8 cellular contexts compared by ENCODE assay signal in genomic region chr4:108649863-108650211, GRCh38. TPM values are rescaled to one million over a fixed set of nuclear protein-coding genes. Genes with fewer than 3 reads are reported as not detected.
DNase-seq lines count a peak whose midpoint lies in the region; ATAC-seq and TF ChIP-seq lines count a peak whose summit lies in the region.

No MANE protein-coding gene starts in this region.

- H3K9me3 ChIP-seq in neuronal stem cell (replicated peaks in 1 of 2; ENCODE audit: control insufficient read depth in 2 of 2, insufficient read depth in 1 of 2, low read depth in 1 of 2, low read length in 2 of 2) = no peaks in the 10 kb centered on the region

- peaks cover 3% of the 10 kb centered on the region for H3K79me1 ChIP-seq in neuronal stem cell (ENCODE audit: low read depth, low read length)

- no peaks in the 10 kb centered on the region for H3K27me3 ChIP-seq in neuronal stem cell (ENCODE audit: control insufficient read depth in 3 of 3, insufficient read depth in 3 of 3, low read depth in 1 of 3, low read length in 3 of 3)

- no peak overlapping the region for H2AK5ac ChIP-seq in neuronal stem cell (ENCODE audit: low read depth, low read length)

- peaks cover 7% of the 10 kb centered on the region for H3K36me3 Mint-ChIP-seq in chondrocyte (ENCODE audit: low read depth)

- ATAC-seq in GM21360 (IDR thresholded peaks at IDR 0.05; ENCODE audit: unreplicated experiment) (peak; percentile 6), HG03565 (IDR thresholded peaks at IDR 0.05; ENCODE audit: unreplicated experiment) (peak; percentile 18)

- H4K91ac ChIP-seq in neuronal stem cell (ENCODE audit: low read depth, low read length, poor library complexity) = no peak overlapping the region

- H3K14ac ChIP-seq in neuronal stem cell (ENCODE audit: low read length) = no peak overlapping the region

- no peak overlapping the region for H2BK12ac ChIP-seq in neuronal stem cell (ENCODE audit: low read length)

- no peaks in the 10 kb centered on the region for H3K27me3 Mint-ChIP-seq in chondrocyte (ENCODE audit: low read depth)

- no peak overlapping the region for H2BK120ac ChIP-seq in neuronal stem cell (ENCODE audit: low read depth, low read length)

- peak overlapping the region; percentile 93 for H2AFZ ChIP-seq in neuronal stem cell (ENCODE audit: low read length)

- peaks cover 0 to 16% of the 10 kb centered on the region in 2 donors for H3K36me3 ChIP-seq in neuronal stem cell (replicated peaks in 1 of 2; ENCODE audit: control insufficient read depth in 2 of 2, insufficient read depth in 2 of 2, low read length in 2 of 2)

- H3K4me3 ChIP-seq in neuronal stem cell (ENCODE audit: low read length in 2 of 2) = peak overlapping the region in 1 of 2 donors; percentile 60

- no peak overlapping the region for H2BK15ac ChIP-seq in neuronal stem cell (ENCODE audit: low read length)

- H3K18ac ChIP-seq in neuronal stem cell (ENCODE audit: low read length) = no peak overlapping the region

- no peaks in the 10 kb centered on the region for H3K4me1 ChIP-seq in neuronal stem cell (ENCODE audit: control insufficient read depth in 2 of 2, insufficient read depth in 1 of 2, low read depth in 1 of 2, low read length in 2 of 2)

- H3K23ac ChIP-seq in neuronal stem cell (ENCODE audit: low read depth, low read length, poor library complexity) = no peak overlapping the region

- H3K9ac ChIP-seq in neuronal stem cell (ENCODE audit: low read depth, low read length, poor library complexity) = no peak overlapping the region

- no peak overlapping the region for H4K8ac ChIP-seq in neuronal stem cell (ENCODE audit: low read depth, low read length)

- TF ChIP-seq CTCF in C4-2B (conservative IDR thresholded peaks at IDR 0.05) (0 out of 2 replicates have a peak, but pooled peaks have one; percentile 10), chondrocyte (IDR thresholded peaks at IDR 0.05) (no peak)

- peak overlapping the region; percentile 97 for H3K27ac Mint-ChIP-seq in chondrocyte (ENCODE audit: unreplicated experiment)

- H3K4me1 Mint-ChIP-seq in chondrocyte (ENCODE audit: low read depth) = peaks cover 34% of the 10 kb centered on the region

- DNase-seq in chondrocyte (ENCODE audit: low spot score) (no peak), neuronal stem cell (ENCODE audit: low spot score) (no peak), NCI-H1930 (lab: John Stamatoyannopoulos, UW) (no peak), SK-N-DZ (ENCODE audit: low spot score) (no peak), NOMO-1 (lab: John Stamatoyannopoulos, UW; ENCODE audit: unreplicated experiment in 2 of 2) (no peak)

- H3K4me3 Mint-ChIP-seq in chondrocyte (ENCODE audit: unreplicated experiment) = peak overlapping the region; percentile 91

- H3K4me2 ChIP-seq in neuronal stem cell (ENCODE audit: insufficient read depth, low read length, poor library complexity, severe bottlenecking) = peak overlapping the region; percentile 51

- H2BK5ac ChIP-seq in neuronal stem cell (ENCODE audit: low read length) = no peak overlapping the region

- no peaks in the 10 kb centered on the region for H3K9me3 Mint-ChIP-seq in chondrocyte (ENCODE audit: low read depth)

- H3K27ac ChIP-seq in C4-2B = peak overlapping the region; percentile 87
- H3K27ac ChIP-seq in neuronal stem cell (replicated peaks; ENCODE audit: low read length) = no peak overlapping the region

- no peak overlapping the region for H3K4ac ChIP-seq in neuronal stem cell (ENCODE audit: low read length)

- no CpG with 5 or more reads among the region's 6 CpGs for WGBS in neuronal stem cell (ENCODE audit: extremely low coverage in 2 of 2, insufficient read length in 2 of 2, insufficient replicate concordance in 1 of 2), 2 donors

RNA-seq across cellular contexts. Expression of gene OSTC, which starts 0.6 kb away (rescaled TPM):
- 272 to 365 TPM (median 279 TPM) in 3 replicates for total RNA-seq in chondrocyte
- polyA plus RNA-seq in neuronal stem cell (2013, experiment 1 of 2) = 198 TPM
- polyA plus RNA-seq in neuronal stem cell (2013, experiment 2 of 2) = 208 TPM
- polyA plus RNA-seq in SK-N-DZ (2014; cell fraction: cytosol; rRNA removed) = 147 and 1,058 TPM in 2 replicates
- polyA plus RNA-seq in SK-N-DZ (2014; cell fraction: nucleus; rRNA removed) = 69.8 and 107 TPM in 2 replicates

RNA-seq across cellular contexts. Expression of gene RPL34, which starts 29.5 kb away (rescaled TPM):
- total RNA-seq in chondrocyte = 729 to 861 TPM (median 741 TPM) in 3 replicates
- 3,092 TPM for polyA plus RNA-seq in neuronal stem cell (2013, experiment 1 of 2)
- 3,038 TPM for polyA plus RNA-seq in neuronal stem cell (2013, experiment 2 of 2)
- polyA plus RNA-seq in SK-N-DZ (2014; cell fraction: cytosol; rRNA removed) = 2,532 and 2,758 TPM in 2 replicates
- polyA plus RNA-seq in SK-N-DZ (2014; cell fraction: nucleus; rRNA removed) = 1,465 and 2,409 TPM in 2 replicates
